In the genomic region with DNA sequence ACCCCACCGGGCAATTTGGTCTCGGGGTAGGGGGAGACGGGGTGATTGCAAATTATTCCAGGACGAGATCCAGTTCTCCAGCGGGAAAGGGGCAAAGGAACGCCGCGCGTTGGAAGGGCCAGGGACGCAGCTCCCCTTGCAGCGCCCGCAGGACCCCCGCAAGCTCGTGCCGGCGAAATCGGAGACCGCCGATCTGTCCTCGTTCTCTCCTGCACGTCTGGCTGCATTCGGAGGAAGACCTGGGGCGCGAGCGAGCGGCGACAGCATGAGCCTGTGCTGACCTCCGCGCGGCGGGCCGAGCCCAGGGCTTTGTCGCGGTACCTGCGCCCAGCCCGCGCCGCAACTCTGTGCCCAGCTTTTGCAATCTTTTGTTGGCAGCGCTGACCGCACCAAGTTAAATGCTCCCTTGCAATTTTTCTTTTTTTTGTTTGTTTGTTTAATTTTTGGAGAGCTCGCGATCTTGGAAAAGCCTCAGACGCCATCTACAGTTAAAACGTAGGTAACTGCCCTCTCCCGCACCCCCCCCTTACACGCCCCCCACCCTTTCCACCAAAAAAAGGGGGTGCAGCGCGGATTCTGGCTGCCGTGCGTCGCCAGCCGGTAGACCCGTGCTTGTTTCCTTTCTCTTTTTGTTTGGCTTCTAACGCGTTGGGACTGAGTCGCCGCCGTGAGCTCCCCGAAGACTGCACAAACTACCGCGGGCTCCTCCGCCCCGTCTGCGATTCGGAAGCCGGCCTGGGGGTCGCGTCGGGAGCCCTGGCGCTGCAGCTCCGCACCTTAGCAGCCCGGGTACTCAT, we compare ENCODE assay signal across 8 cellular contexts. TPM values are rescaled to one million over a fixed set of nuclear protein-coding genes. Genes with fewer than 3 reads are reported as not detected.
DNase-seq lines count a peak whose midpoint lies in the region; ATAC-seq and TF ChIP-seq lines count a peak whose summit lies in the region.

No MANE protein-coding gene starts in this region.

- H3K4me1 ChIP-seq in mucosa of stomach (ENCODE audit: control insufficient read depth, insufficient read depth, low read length): peaks cover 32% of the 10 kb centered on the region

- H3K9ac ChIP-seq in mucosa of stomach (ENCODE audit: low read length): peak overlapping the region; percentile 89

- H3K36me3 ChIP-seq in mucosa of stomach (ENCODE audit: control insufficient read depth, insufficient read depth, low read length): no peaks in the 10 kb centered on the region

- H3K27me3 ChIP-seq in mucosa of stomach (ENCODE audit: control insufficient read depth, insufficient read depth, low read length): no peaks in the 10 kb centered on the region

- no peak for TF ChIP-seq POLR2A in erythroblast (IDR thresholded peaks at IDR 0.05; ENCODE audit: low read length)

- H3K27ac ChIP-seq in temporal lobe (ENCODE audit: low read depth, low read length): peak overlapping the region; percentile 74

- DNase-seq in DMS 273 treated with DMSO at 0.1 percent for 48 hours (lab: John Stamatoyannopoulos, UW) (peak; percentile 18), NOMO-1 treated with dmso at 0.1 percent for 144 hours (lab: John Stamatoyannopoulos, UW; ENCODE audit: unreplicated experiment) (peak; percentile 33), activated T-cell treated with anti-CD3 and anti-CD28 coated beads for 48 hours (ENCODE audit: low read depth) (peak; percentile 40), erythroblast (lab: John Stamatoyannopoulos, UW) (peak; percentile 71 to 76)

- ATAC-seq in HG02938 (IDR thresholded peaks at IDR 0.05; ENCODE audit: unreplicated experiment) (peak; percentile 28), HG03342 (IDR thresholded peaks at IDR 0.05; ENCODE audit: unreplicated experiment) (no peak)

- no peaks in the 10 kb centered on the region for H3K9me3 ChIP-seq in mucosa of stomach (ENCODE audit: control insufficient read depth, low read length)

- peak overlapping the region; percentile 75 for H3K4me3 ChIP-seq in mucosa of stomach (ENCODE audit: low read length)

RNA-seq across cellular contexts. Expression of a gene that starts 0.7 kb away (rescaled TPM):
- 67.9 TPM for total RNA-seq in temporal lobe

Comparison
In these comparisons a context has a peak if more than half of its experiments do, and no peak if none do; other contexts are left out.
1. DNase-seq: peak in every context shown above with its lines; median percentile 74 in erythroblast; 40 in activated T-cell treated with anti-CD3 and anti-CD28 coated beads for 48 hours; 33 in NOMO-1 treated with dmso at 0.1 percent for 144 hours; 18 in DMS 273 treated with DMSO at 0.1 percent for 48 hours.